Comparison of ENCODE assay signal across 8 cellular contexts in the genomic region with DNA sequence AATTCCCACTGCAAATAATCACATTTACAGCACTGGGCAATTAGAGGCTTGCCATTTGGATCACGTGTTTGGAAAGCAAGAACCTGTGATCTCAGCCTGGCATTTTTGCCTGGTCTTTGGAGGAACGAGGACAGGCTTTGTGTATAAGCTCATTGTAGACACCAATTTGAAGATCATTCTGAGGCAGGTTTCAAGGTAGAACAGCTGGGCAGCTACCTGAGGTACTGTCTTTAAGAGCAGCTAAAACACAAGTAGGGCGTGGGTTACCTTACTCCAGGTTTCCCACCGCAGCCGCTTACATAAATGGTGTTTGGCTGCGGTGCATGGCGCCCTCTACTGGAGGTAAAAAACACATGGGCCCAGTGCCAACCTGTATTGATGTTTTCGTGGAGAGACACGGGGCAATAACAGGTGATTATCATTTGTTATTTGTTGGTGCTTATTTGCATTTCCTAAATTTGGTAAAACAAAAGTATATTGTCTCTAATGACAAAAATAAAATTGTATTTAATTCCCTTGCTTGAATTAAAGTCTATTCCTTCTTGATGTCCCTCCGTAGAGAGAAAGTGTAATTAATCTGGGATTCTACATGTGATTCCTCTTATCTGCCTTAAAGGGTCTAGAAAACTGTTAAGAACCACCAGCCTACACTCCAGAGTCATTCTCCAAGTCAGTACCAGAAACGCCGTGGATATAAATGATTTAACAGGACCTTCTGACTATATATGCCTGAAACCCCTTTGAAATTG.
DNase-seq lines count a peak whose midpoint lies in the region; ATAC-seq and TF ChIP-seq lines count a peak whose summit lies in the region.

No MANE protein-coding gene starts in this region.

- peaks cover 15% of the 10 kb centered on the region for H3K9me3 ChIP-seq in adipocyte (ENCODE audit: control insufficient read depth, low read length)
- H3K9me3 ChIP-seq in left ventricle myocardium inferior (replicated peaks): peaks cover 12% of the 10 kb centered on the region
- H3K9me3 ChIP-seq in aorta (ENCODE audit: control insufficient read depth, low read length): no peaks in the 10 kb centered on the region

- DNase-seq in NCI-H1105 (lab: John Stamatoyannopoulos, UW): peak; percentile 79
- peak; percentile 65 for DNase-seq in SW480 (ENCODE audit: low spot score)
- peak; percentile 82 for DNase-seq in adipocyte (ENCODE audit: low read depth)
- DNase-seq in left ventricle myocardium inferior: peak; percentile 67
- peak; percentile 74 for DNase-seq in retina
- peak; percentile 71 to 84 for DNase-seq in aorta

- intact Hi-C loops in left ventricle myocardium inferior (cut with micrococcal nuclease) (no loop called here), aorta (cut with DNase I) (loop anchor here (5.0 kb wide), 5 partner anchors 89 to 389 kb away; a partner anchor contains a TSS)

- ATAC-seq in aorta (ENCODE audit: low FRiP score) (no peak), HG03196 (IDR thresholded peaks at IDR 0.05; ENCODE audit: unreplicated experiment) (no peak)

- H3K4me3 ChIP-seq in adipocyte (ENCODE audit: low read length) (peak overlapping the region; percentile 63), left ventricle myocardium inferior (peak overlapping the region; percentile 31), aorta (ENCODE audit: low read length in 2 of 2) (no peak overlapping the region)

- TF ChIP-seq CTCF in GM12872 (IDR thresholded peaks at IDR 0.05; ENCODE audit: insufficient read depth, low read depth, low read length) (peak; percentile 85), left ventricle myocardium inferior (IDR thresholded peaks at IDR 0.05; ENCODE audit: borderline replicate concordance) (peak; percentile 91)

- peak overlapping the region; percentile 37 for H3K9ac ChIP-seq in adipocyte (ENCODE audit: low read length)

- no peak overlapping the region for H3K27ac ChIP-seq in left ventricle myocardium inferior (replicated peaks)
- H3K27ac ChIP-seq in aorta (ENCODE audit: low read depth in 1 of 2, low read length in 2 of 2): no peak overlapping the region

- 20 to 21% methylated on average over 12 of the region's 12 CpGs for WGBS in aorta, 2 donors

- no peaks in the 10 kb centered on the region for H3K36me3 ChIP-seq in adipocyte (ENCODE audit: control insufficient read depth, insufficient read depth, low read length, severe bottlenecking)
- H3K36me3 ChIP-seq in left ventricle myocardium inferior: peaks cover 6% of the 10 kb centered on the region
- no peaks in the 10 kb centered on the region for H3K36me3 ChIP-seq in aorta (ENCODE audit: control insufficient read depth in 1 of 2, insufficient read depth in 2 of 2, low read length in 1 of 2)

- H3K4me1 ChIP-seq in adipocyte (ENCODE audit: control insufficient read depth, insufficient read depth, low read length) (peaks cover 6% of the 10 kb centered on the region), left ventricle myocardium inferior (peaks cover 22% of the 10 kb centered on the region), aorta (ENCODE audit: control insufficient read depth in 1 of 2, insufficient read depth in 2 of 2, low read length in 2 of 2) (no peaks in the 10 kb centered on the region)

- H3K27me3 ChIP-seq in adipocyte (replicated peaks; ENCODE audit: control insufficient read depth, insufficient read depth, low read length): peaks cover 3% of the 10 kb centered on the region
- H3K27me3 ChIP-seq in left ventricle myocardium inferior (ENCODE audit: low read depth): no peaks in the 10 kb centered on the region
- H3K27me3 ChIP-seq in aorta (ENCODE audit: control insufficient read depth in 1 of 2, insufficient read depth in 2 of 2, low read length in 1 of 2): no peaks in the 10 kb centered on the region

Comparison
In these comparisons a context has a peak if more than half of its experiments do, and no peak if none do; other contexts are left out.
1. H3K4me3 ChIP-seq: peak in adipocyte (single experiment) and left ventricle myocardium inferior (single experiment); none in aorta (0 of 2).
2. Peak in every context shown above with its lines, with median percentiles within 50 percentile points of each other: DNase-seq.